In genomic region chr3:140388525-140388924, GRCh38 we compare ENCODE assay signal across 15 cellular contexts.
"Had no signal": no experiment of that assay in that cellular context is flagged by ENCODE, and none has a peak within 500 bp of the region (broad histone marks: within the 10 kb centered on the region; RNA-seq: fewer than 3 reads in every experiment).

No MANE protein-coding gene starts in this region.

- DNase-seq: activated CD4-positive, alpha-beta memory T cell treated with anti-CD3 and anti-CD28 coated beads for 36 hours; activated CD8-positive, alpha-beta memory T cell treated with anti-CD3 and anti-CD28 coated beads, Interleukin-2, amount 10 ng/mL, durations not matched to agents 7 days and 5 days; activated naive CD4-positive, alpha-beta T cell treated with anti-CD3 and anti-CD28 coated beads for 36 hours; activated naive CD8-positive, alpha-beta T cell treated with anti-CD3 and anti-CD28 coated beads, Interleukin-2, amount 50 U/mL, for 24 hours; activated T-cell treated with anti-CD3 and anti-CD28 coated beads, Interleukin-2, amount 50 U/mL, for 1 hour; immature natural killer cell; naive thymus-derived CD8-positive, alpha-beta T cell; retina; stimulated activated CD4-positive, alpha-beta T cell treated with anti-CD3 and anti-CD28 coated beads, Interleukin-4, amount 100 ng/mL, for 1 hour; stimulated activated naive CD4-positive, alpha-beta T cell treated with Interleukin-2 at 50 U/mL for 16 hours; transverse colon; WERI-Rb-1 had no signal

- H3K27ac ChIP-seq: ascending aorta, breast epithelium, neutrophil, transverse colon, WERI-Rb-1 had no signal

- H3K4me1 ChIP-seq: ascending aorta, breast epithelium, transverse colon had no signal

- H3K9me3 ChIP-seq: ascending aorta, breast epithelium, neutrophil, transverse colon had no signal

- H3K4me3 ChIP-seq: ascending aorta, breast epithelium, transverse colon had no signal

- H3K27me3 ChIP-seq: ascending aorta, breast epithelium, neutrophil, transverse colon had no signal

- H3K36me3 ChIP-seq: ascending aorta, neutrophil, transverse colon, WERI-Rb-1 had no signal

- ATAC-seq: activated CD8-positive, alpha-beta memory T cell treated with anti-CD3 and anti-CD28 coated beads, Interleukin-2, amount 10 ng/mL, durations not matched to agents 7 days and 5 days; activated naive CD8-positive, alpha-beta T cell treated with anti-CD3 and anti-CD28 coated beads, Interleukin-2, amount 50 U/mL, for 24 hours; naive thymus-derived CD8-positive, alpha-beta T cell had no signal
